Comparison of ENCODE assay signal across 1 cellular context in the genomic region with DNA sequence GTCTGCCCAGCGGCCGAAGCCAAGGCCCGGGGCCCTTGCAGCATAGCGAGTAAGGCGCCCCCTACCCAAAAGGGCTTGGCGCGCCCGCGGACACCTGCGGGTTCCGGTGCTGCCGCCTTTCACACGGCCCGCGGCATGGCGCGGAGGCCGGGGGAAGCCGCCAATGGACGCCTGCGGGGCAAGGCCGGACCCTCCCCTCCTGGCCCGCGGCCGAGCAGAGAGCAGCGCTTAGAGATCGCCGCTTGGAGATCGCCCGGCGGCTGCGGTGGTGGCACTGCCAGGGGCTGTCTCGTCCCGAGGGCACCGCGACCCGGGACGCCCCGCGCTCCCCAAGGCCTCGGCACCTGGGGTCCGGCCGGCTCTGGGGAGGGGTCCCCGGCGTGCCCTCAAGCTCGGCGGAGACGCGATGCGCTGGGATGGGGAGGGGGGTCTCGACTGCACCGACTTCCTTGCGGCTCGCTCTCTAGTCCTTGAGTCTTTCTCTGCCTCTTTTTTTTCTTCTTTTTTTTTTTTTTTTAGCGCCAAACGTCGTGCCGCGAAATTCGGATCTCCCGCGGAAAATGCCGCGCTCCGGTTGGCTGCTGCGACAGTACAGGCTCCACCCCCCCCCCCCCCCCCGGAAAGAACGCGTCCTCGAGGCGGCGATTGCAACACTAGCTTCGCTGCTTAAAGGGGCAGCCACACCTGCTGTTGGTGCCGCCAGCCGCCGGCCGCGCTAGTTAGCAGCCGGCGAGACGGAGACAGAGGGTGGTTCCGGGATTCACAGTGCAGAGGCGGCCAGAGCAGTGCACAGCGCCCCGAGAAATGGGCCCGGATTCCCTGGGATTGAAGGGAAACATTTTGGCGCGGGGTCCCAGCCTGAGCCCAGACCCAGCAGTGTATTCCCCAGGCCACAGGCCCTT.
TF ChIP-seq lines count a peak whose summit lies in the region.

E2F2 (minus strand) TSS at position 484 of the 902 bp plus-strand sequence; CDS start at position 44, 440 bp downstream.

TF ChIP-seq in PFSK-1, 5 proteins besides CTCF, POLR2A, EP300 and RAD21 (continued from another document):
- TF ChIP-seq REST (IDR thresholded peaks at IDR 0.05; ENCODE audit: insufficient read depth in 1 of 2, low read depth in 2 of 2, low read length in 2 of 2) (0 out of 4 replicates have a peak, but pooled peaks of 1 of the 2 experiments have one; percentile 14), POLR2AphosphoS5 (IDR thresholded peaks at IDR 0.05; ENCODE audit: low read depth, low read length) (peak; percentile 72; the same call in 1 of the 2 replicates), FOXP2 (optimal IDR thresholded peaks at IDR 0.05; ENCODE audit: borderline replicate concordance, extremely low read depth, extremely low read length, insufficient read depth) (peak; percentile 62), SIN3A (IDR thresholded peaks at IDR 0.05; ENCODE audit: borderline replicate concordance, insufficient read depth, low read length) (0 out of 2 replicates have a peak, but pooled peaks have one; percentile 72)
